1 cellular context compared by ENCODE assay signal in the genomic region with DNA sequence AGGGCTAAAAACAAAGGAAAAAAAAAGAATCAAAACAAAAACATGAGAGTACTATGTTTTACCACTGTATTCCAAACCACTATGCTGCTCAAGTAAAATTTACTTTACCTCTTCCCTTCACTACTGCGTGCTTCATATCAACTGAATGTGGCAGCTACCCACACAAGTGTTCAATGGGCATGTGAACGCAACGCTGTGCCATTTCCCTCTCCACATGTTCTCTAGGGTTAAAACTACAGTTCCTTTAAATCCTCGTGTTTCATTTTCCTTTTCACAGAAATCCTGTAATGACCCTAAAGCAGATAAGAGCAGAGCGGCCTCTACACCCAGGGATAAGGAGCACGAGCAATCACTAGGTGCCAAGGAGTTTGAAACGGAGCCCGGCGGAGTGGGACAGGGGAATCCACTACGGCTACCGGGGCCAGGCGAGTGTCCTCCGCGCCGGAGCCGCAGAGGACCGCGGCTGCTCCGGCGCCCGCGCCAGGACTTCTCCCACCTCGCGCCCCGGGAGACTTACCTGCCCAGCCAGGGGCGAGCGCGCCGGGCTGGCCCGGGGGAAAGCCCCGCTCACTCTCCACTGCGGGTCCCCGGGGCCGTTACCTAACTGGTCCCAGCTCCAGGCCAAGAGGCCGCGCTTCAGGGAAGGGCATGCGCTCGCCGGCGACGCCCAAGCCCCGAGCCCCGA.
TF ChIP-seq lines count a peak whose summit lies in the region.

No MANE protein-coding gene starts in this region.

TF ChIP-seq in HepG2, 621 proteins besides CTCF, POLR2A, EP300 and RAD21 (continues in another document):
- TF ChIP-seq NFAT5 (CRISPR knock-in tag; IDR thresholded peaks at IDR 0.05): no peak
- peak; percentile 53; the same call in 1 of the 2 replicates for TF ChIP-seq PHF8 (CRISPR knock-in tag; IDR thresholded peaks at IDR 0.05)
- TF ChIP-seq GABPA (IDR thresholded peaks at IDR 0.05; ENCODE audit: low read depth, low read length): no peak
- TF ChIP-seq GABPA (CRISPR knock-in tag; IDR thresholded peaks at IDR 0.05; ENCODE audit: low read depth): no peak
- no peak for TF ChIP-seq SMARCE1 (IDR thresholded peaks at IDR 0.05; ENCODE audit: borderline replicate concordance)
- TF ChIP-seq PCBP1 (IDR thresholded peaks at IDR 0.05; ENCODE audit: borderline replicate concordance, low read depth, low read length): no peak
- TF ChIP-seq, protein P1, sequence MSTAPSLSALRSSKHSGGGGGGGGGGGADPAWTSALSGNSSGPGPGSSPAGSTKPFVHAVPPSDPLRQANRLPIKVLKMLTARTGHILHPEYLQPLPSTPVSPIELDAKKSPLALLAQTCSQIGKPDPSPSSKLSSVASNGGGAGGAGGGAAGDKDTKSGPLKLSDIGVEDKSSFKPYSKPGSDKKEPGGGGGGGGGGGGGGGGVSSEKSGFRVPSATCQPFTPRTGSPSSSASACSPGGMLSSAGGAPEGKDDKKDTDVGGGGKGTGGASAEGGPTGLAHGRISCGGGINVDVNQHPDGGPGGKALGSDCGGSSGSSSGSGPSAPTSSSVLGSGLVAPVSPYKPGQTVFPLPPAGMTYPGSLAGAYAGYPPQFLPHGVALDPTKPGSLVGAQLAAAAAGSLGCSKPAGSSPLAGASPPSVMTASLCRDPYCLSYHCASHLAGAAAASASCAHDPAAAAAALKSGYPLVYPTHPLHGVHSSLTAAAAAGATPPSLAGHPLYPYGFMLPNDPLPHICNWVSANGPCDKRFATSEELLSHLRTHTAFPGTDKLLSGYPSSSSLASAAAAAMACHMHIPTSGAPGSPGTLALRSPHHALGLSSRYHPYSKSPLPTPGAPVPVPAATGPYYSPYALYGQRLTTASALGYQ (CRISPR knock-in tag; IDR thresholded peaks at IDR 0.05): 0 out of 2 replicates have a peak, but pooled peaks have one; percentile 20
- no peak for TF ChIP-seq SNAI1 (CRISPR knock-in tag; IDR thresholded peaks at IDR 0.05; ENCODE audit: borderline replicate concordance)
- TF ChIP-seq ZNF572 (CRISPR knock-in tag; IDR thresholded peaks at IDR 0.05): no peak
- no peak for TF ChIP-seq ZNF839 (CRISPR knock-in tag; IDR thresholded peaks at IDR 0.05; ENCODE audit: borderline replicate concordance)
- no peak for TF ChIP-seq TOPORS (CRISPR knock-in tag; IDR thresholded peaks at IDR 0.05)
- TF ChIP-seq ZNF264 (CRISPR knock-in tag; IDR thresholded peaks at IDR 0.05): no peak
- no peak for TF ChIP-seq ZSCAN31 (CRISPR knock-in tag; IDR thresholded peaks at IDR 0.05; ENCODE audit: low read depth)
- no peak for TF ChIP-seq HOXA7 (CRISPR knock-in tag; IDR thresholded peaks at IDR 0.05)
- TF ChIP-seq, protein P2, sequence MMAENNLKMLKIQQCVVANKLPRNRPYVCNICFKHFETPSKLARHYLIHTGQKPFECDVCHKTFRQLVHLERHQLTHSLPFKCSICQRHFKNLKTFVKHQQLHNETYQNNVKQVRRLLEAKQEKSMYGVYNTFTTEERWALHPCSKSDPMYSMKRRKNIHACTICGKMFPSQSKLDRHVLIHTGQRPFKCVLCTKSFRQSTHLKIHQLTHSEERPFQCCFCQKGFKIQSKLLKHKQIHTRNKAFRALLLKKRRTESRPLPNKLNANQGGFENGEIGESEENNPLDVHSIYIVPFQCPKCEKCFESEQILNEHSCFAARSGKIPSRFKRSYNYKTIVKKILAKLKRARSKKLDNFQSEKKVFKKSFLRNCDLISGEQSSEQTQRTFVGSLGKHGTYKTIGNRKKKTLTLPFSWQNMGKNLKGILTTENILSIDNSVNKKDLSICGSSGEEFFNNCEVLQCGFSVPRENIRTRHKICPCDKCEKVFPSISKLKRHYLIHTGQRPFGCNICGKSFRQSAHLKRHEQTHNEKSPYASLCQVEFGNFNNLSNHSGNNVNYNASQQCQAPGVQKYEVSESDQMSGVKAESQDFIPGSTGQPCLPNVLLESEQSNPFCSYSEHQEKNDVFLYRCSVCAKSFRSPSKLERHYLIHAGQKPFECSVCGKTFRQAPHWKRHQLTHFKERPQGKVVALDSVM (CRISPR knock-in tag; IDR thresholded peaks at IDR 0.05): no peak; the same call in 1 of the 2 replicates
- TF ChIP-seq, protein P3, sequence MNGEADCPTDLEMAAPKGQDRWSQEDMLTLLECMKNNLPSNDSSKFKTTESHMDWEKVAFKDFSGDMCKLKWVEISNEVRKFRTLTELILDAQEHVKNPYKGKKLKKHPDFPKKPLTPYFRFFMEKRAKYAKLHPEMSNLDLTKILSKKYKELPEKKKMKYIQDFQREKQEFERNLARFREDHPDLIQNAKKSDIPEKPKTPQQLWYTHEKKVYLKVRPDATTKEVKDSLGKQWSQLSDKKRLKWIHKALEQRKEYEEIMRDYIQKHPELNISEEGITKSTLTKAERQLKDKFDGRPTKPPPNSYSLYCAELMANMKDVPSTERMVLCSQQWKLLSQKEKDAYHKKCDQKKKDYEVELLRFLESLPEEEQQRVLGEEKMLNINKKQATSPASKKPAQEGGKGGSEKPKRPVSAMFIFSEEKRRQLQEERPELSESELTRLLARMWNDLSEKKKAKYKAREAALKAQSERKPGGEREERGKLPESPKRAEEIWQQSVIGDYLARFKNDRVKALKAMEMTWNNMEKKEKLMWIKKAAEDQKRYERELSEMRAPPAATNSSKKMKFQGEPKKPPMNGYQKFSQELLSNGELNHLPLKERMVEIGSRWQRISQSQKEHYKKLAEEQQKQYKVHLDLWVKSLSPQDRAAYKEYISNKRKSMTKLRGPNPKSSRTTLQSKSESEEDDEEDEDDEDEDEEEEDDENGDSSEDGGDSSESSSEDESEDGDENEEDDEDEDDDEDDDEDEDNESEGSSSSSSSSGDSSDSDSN (CRISPR knock-in tag; IDR thresholded peaks at IDR 0.05): peak; percentile 83
- TF ChIP-seq REPIN1 (CRISPR knock-in tag; IDR thresholded peaks at IDR 0.05; ENCODE audit: borderline replicate concordance, low read depth): no peak
- TF ChIP-seq BCL3 (CRISPR knock-in tag; IDR thresholded peaks at IDR 0.05): no peak
- TF ChIP-seq ZNF768 (CRISPR knock-in tag; IDR thresholded peaks at IDR 0.05): peak; percentile 26; the same call in 1 of the 2 replicates
- peak; percentile 38; the same call in 1 of the 2 replicates for TF ChIP-seq KMT2A (CRISPR knock-in tag; IDR thresholded peaks at IDR 0.05)
- TF ChIP-seq SP2 (CRISPR knock-in tag; IDR thresholded peaks at IDR 0.05): no peak
- TF ChIP-seq, protein P4, sequence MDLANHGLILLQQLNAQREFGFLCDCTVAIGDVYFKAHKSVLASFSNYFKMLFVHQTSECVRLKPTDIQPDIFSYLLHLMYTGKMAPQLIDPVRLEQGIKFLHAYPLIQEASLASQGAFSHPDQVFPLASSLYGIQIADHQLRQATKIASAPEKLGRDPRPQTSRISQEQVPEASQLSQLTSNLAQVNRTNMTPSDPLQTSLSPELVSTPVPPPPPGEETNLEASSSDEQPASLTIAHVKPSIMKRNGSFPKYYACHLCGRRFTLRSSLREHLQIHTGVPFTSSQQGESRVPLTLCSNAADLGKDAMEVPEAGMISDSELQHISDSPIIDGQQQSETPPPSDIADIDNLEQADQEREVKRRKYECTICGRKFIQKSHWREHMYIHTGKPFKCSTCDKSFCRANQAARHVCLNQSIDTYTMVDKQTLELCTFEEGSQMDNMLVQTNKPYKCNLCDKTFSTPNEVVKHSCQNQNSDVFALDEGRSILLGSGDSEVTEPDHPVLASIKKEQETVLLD (CRISPR knock-in tag; IDR thresholded peaks at IDR 0.05; ENCODE audit: low read depth): no peak
- TF ChIP-seq HDAC1 (CRISPR knock-in tag; IDR thresholded peaks at IDR 0.05): peak; percentile 26; the same call in 1 of the 2 replicates
- TF ChIP-seq SP1 (IDR thresholded peaks at IDR 0.05): no peak
- TF ChIP-seq SP1 (CRISPR knock-in tag; IDR thresholded peaks at IDR 0.05): no peak
- no peak for TF ChIP-seq KDM1A (CRISPR knock-in tag; IDR thresholded peaks at IDR 0.05)
- TF ChIP-seq ZNF607 (CRISPR knock-in tag; IDR thresholded peaks at IDR 0.05; ENCODE audit: borderline replicate concordance): 0 out of 2 replicates have a peak, but pooled peaks have one; percentile 14
- TF ChIP-seq GTF2F1 (IDR thresholded peaks at IDR 0.05; ENCODE audit: low read length): no peak
- TF ChIP-seq ZNF205 (CRISPR knock-in tag; IDR thresholded peaks at IDR 0.05): 0 out of 2 replicates have a peak, but pooled peaks have one; percentile 36
- TF ChIP-seq ZNF577 (CRISPR knock-in tag; IDR thresholded peaks at IDR 0.05; ENCODE audit: borderline replicate concordance, low read depth): no peak
- no peak for TF ChIP-seq ZNF547 (CRISPR knock-in tag; IDR thresholded peaks at IDR 0.05)
- TF ChIP-seq MIER3 (CRISPR knock-in tag; IDR thresholded peaks at IDR 0.05; ENCODE audit: borderline replicate concordance): no peak
- 0 out of 2 replicates have a peak, but pooled peaks have one; percentile 23 for TF ChIP-seq BRD4 (CRISPR knock-in tag; IDR thresholded peaks at IDR 0.05)
- no peak for TF ChIP-seq RAD51 (IDR thresholded peaks at IDR 0.05; ENCODE audit: borderline replicate concordance)
- TF ChIP-seq SAP130 (CRISPR knock-in tag; IDR thresholded peaks at IDR 0.05; ENCODE audit: low read depth): peak; percentile 63
- TF ChIP-seq, protein P5, sequence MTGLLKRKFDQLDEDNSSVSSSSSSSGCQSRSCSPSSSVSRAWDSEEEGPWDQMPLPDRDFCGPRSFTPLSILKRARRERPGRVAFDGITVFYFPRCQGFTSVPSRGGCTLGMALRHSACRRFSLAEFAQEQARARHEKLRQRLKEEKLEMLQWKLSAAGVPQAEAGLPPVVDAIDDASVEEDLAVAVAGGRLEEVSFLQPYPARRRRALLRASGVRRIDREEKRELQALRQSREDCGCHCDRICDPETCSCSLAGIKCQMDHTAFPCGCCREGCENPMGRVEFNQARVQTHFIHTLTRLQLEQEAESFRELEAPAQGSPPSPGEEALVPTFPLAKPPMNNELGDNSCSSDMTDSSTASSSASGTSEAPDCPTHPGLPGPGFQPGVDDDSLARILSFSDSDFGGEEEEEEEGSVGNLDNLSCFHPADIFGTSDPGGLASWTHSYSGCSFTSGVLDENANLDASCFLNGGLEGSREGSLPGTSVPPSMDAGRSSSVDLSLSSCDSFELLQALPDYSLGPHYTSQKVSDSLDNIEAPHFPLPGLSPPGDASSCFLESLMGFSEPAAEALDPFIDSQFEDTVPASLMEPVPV (CRISPR knock-in tag; IDR thresholded peaks at IDR 0.05): no peak
- TF ChIP-seq ARID2 (CRISPR knock-in tag; IDR thresholded peaks at IDR 0.05; ENCODE audit: borderline replicate concordance): 0 out of 2 replicates have a peak, but pooled peaks have one; percentile 52
- no peak for TF ChIP-seq ZNF329 (CRISPR knock-in tag; IDR thresholded peaks at IDR 0.05; ENCODE audit: low read depth)
- TF ChIP-seq ZNF441 (CRISPR knock-in tag; IDR thresholded peaks at IDR 0.05; ENCODE audit: borderline replicate concordance): 0 out of 2 replicates have a peak, but pooled peaks have one; percentile 23
